1 cellular context compared by ENCODE assay signal in the genomic region with DNA sequence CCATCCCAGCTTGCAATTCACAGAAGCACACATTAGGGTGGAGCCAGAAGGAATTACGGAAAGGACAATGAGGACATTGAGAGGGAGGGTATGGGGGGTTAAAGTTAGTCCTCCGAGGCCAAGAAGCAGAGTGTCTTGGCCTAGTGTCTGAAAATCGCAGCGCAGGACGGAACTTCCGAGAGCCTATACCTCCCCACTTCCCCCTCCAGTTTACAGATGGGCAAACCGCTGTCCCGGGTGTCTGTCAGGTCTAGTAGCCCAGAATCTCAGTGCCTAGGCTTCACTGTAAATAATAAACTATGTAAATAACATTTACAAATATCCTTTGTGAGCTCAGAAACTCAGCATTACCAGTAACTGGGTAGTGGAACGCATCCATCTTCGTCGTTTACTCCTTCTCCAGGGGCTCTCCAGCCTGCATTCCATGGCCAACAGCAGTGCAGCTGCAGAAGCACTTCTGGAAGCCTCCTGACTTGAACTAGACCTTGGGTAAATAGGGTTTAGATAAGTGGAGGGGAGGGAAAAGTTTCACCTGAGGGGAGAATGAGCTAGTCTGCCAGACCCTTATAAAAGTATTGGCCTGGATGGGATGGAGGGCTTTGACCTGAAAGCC.
TF ChIP-seq lines count a peak whose summit lies in the region.

No MANE protein-coding gene starts in this region.

TF ChIP-seq in GM23338, 12 proteins besides CTCF, POLR2A, EP300 and RAD21 (continued from another document):
- TF ChIP-seq, protein P1, sequence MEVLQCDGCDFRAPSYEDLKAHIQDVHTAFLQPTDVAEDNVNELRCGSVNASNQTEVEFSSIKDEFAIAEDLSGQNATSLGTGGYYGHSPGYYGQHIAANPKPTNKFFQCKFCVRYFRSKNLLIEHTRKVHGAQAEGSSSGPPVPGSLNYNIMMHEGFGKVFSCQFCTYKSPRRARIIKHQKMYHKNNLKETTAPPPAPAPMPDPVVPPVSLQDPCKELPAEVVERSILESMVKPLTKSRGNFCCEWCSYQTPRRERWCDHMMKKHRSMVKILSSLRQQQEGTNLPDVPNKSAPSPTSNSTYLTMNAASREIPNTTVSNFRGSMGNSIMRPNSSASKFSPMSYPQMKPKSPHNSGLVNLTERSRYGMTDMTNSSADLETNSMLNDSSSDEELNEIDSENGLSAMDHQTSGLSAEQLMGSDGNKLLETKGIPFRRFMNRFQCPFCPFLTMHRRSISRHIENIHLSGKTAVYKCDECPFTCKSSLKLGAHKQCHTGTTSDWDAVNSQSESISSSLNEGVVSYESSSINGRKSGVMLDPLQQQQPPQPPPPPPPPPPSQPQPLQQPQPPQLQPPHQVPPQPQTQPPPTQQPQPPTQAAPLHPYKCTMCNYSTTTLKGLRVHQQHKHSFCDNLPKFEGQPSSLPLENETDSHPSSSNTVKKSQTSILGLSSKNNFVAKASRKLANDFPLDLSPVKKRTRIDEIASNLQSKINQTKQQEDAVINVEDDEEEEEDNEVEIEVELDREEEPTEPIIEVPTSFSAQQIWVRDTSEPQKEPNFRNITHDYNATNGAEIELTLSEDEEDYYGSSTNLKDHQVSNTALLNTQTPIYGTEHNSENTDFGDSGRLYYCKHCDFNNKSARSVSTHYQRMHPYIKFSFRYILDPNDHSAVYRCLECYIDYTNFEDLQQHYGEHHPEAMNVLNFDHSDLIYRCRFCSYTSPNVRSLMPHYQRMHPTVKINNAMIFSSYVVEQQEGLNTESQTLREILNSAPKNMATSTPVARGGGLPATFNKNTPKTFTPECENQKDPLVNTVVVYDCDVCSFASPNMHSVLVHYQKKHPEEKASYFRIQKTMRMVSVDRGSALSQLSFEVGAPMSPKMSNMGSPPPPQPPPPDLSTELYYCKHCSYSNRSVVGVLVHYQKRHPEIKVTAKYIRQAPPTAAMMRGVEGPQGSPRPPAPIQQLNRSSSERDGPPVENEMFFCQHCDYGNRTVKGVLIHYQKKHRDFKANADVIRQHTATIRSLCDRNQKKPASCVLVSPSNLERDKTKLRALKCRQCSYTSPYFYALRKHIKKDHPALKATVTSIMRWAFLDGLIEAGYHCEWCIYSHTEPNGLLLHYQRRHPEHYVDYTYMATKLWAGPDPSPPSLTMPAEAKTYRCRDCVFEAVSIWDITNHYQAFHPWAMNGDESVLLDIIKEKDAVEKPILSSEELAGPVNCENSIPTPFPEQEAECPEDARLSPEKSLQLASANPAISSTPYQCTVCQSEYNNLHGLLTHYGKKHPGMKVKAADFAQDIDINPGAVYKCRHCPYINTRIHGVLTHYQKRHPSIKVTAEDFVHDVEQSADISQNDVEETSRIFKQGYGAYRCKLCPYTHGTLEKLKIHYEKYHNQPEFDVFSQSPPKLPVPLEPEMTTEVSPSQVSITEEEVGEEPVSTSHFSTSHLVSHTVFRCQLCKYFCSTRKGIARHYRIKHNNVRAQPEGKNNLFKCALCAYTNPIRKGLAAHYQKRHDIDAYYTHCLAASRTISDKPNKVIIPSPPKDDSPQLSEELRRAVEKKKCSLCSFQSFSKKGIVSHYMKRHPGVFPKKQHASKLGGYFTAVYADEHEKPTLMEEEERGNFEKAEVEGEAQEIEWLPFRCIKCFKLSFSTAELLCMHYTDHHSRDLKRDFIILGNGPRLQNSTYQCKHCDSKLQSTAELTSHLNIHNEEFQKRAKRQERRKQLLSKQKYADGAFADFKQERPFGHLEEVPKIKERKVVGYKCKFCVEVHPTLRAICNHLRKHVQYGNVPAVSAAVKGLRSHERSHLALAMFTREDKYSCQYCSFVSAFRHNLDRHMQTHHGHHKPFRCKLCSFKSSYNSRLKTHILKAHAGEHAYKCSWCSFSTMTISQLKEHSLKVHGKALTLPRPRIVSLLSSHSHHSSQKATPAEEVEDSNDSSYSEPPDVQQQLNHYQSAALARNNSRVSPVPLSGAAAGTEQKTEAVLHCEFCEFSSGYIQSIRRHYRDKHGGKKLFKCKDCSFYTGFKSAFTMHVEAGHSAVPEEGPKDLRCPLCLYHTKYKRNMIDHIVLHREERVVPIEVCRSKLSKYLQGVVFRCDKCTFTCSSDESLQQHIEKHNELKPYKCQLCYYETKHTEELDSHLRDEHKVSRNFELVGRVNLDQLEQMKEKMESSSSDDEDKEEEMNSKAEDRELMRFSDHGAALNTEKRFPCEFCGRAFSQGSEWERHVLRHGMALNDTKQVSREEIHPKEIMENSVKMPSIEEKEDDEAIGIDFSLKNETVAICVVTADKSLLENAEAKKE (CRISPR knock-in tag; IDR thresholded peaks at IDR 0.05) = no peak
- no peak for TF ChIP-seq EZH2 (IDR thresholded peaks at IDR 0.05; ENCODE audit: low read depth, unreplicated experiment)
- no peak for TF ChIP-seq ZNF331 (CRISPR knock-in tag; IDR thresholded peaks at IDR 0.05; ENCODE audit: low read depth)
- no peak for TF ChIP-seq ZNF114 (CRISPR knock-in tag; IDR thresholded peaks at IDR 0.05)
- TF ChIP-seq NANOG (IDR thresholded peaks at IDR 0.05; ENCODE audit: borderline replicate concordance) = no peak
- TF ChIP-seq EZH2phosphoT487 (IDR thresholded peaks at IDR 0.05; ENCODE audit: unreplicated experiment) = no peak
